ENCODE assay signal across 23 cellular contexts in the genomic region with DNA sequence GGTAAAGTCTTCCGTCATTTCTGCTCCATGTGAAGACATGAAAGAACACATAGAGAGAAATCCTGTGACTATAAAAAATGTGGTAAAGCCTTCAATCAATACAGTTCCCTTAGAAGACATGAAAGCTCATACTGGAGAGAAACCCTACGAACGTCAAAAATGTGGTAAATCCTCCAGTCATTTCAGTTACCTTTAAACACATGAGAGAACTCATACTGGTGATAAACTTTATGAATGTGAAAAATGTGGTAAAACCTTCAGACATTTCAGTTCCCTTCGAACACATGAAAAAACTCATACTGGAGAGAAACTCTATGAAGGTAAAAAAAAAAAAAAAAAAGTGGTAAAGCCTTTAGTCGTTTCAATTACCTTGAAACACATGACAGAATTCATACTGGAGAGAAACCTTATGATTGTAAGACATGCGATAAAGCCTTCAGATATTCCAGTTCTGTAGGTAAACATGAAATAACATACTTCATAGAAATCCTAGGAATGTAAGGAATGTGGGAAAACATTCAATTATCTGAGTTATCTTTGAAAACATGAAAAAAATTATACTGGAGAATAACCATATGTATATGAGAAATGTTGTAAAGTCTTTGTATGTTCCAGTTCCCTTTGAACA.
"Had no signal": no experiment of that assay in that cellular context is flagged by ENCODE, and none has a peak within 500 bp of the region (broad histone marks: within the 10 kb centered on the region; RNA-seq: fewer than 3 reads in every experiment).

No MANE protein-coding gene starts in this region.

- H3K79me2 ChIP-seq: hepatocyte, parathyroid adenoma had no signal

- H3K27ac ChIP-seq: colonic mucosa, hepatocyte, left ventricle myocardium inferior, parathyroid adenoma, psoas muscle, right lobe of liver, stomach, thoracic aorta, transverse colon had no signal

- H2AFZ ChIP-seq: hepatocyte, parathyroid adenoma had no signal

- H3K4me1 Mint-ChIP-seq: stimulated activated naive B cell treated with anti-CD40 and anti-IgM and Interleukin-4, amounts not matched to agents 10 μg/mL and 1 μg/mL and 100 μg/mL, for 72 hours had no signal

- H3K27me3 Mint-ChIP-seq: natural killer cell treated with Interleukin-12 subunit alpha and Interleukin-12 subunit beta and Interleukin-15 and Interleukin-18, amount 100 ng/mL, for 72 hours; stimulated activated naive B cell treated with anti-CD40 and anti-IgM and Interleukin-4, amounts not matched to agents 10 μg/mL and 1 μg/mL and 100 μg/mL, for 72 hours had no signal

- ATAC-seq: left cardiac atrium; natural killer cell treated with Interleukin-12 subunit alpha and Interleukin-12 subunit beta and Interleukin-15 and Interleukin-18, amount 100 ng/mL, for 72 hours; psoas muscle; right lobe of liver; stimulated activated naive B cell treated with anti-CD40 and anti-IgM and Interleukin-4, amounts not matched to agents 10 μg/mL and 1 μg/mL and 100 μg/mL, for 72 hours had no signal

- DNase-seq: colonic mucosa; dermis blood vessel endothelial cell; foreskin melanocyte; head of caudate nucleus; kidney; left cardiac atrium; left ventricle myocardium inferior; mesenchymal stem cell; midbrain; occipital lobe; psoas muscle; retina; right lobe of liver; stimulated activated CD4-positive, alpha-beta T cell treated with anti-CD3 and anti-CD28 coated beads, Interleukin-4, amount 100 ng/mL, for 4 hours; stimulated activated naive B cell treated with anti-CD40 and anti-IgM and Interleukin-4, amounts not matched to agents 10 μg/mL and 1 μg/mL and 100 μg/mL, for 72 hours; stomach; substantia nigra; transverse colon had no signal

- H3K4me3 ChIP-seq: colonic mucosa, hepatocyte, left ventricle myocardium inferior, lung, psoas muscle, right lobe of liver, stomach, thoracic aorta, transverse colon had no signal

- H3K9me3 ChIP-seq: colonic mucosa had no signal

- H3K4me3 Mint-ChIP-seq: natural killer cell treated with Interleukin-12 subunit alpha and Interleukin-12 subunit beta and Interleukin-15 and Interleukin-18, amount 100 ng/mL, for 72 hours; stimulated activated naive B cell treated with anti-CD40 and anti-IgM and Interleukin-4, amounts not matched to agents 10 μg/mL and 1 μg/mL and 100 μg/mL, for 72 hours had no signal

- H3K27me3 ChIP-seq: colonic mucosa, hepatocyte, right lobe of liver, stomach, transverse colon had no signal

- H3K9ac ChIP-seq: parathyroid adenoma had no signal

- H3K27ac Mint-ChIP-seq: natural killer cell treated with Interleukin-12 subunit alpha and Interleukin-12 subunit beta and Interleukin-15 and Interleukin-18, amount 100 ng/mL, for 72 hours; stimulated activated naive B cell treated with anti-CD40 and anti-IgM and Interleukin-4, amounts not matched to agents 10 μg/mL and 1 μg/mL and 100 μg/mL, for 72 hours had no signal

- H3K4me1 ChIP-seq: colonic mucosa, left ventricle myocardium inferior, parathyroid adenoma, psoas muscle, right lobe of liver, stomach, transverse colon had no signal

- H3K4me2 ChIP-seq: hepatocyte had no signal
